Comparison of ENCODE assay signal across 8 cellular contexts in genomic region chr11:119729581-119730346, GRCh38. TPM values are rescaled to one million over a fixed set of nuclear protein-coding genes. Genes with fewer than 3 reads are reported as not detected.
DNase-seq lines count a peak whose midpoint lies in the region; ATAC-seq and TF ChIP-seq lines count a peak whose summit lies in the region.

No MANE protein-coding gene starts in this region.

- H3K4me1 ChIP-seq in MM.1S (ENCODE audit: low read length), result peaks cover 16% of the 10 kb centered on the region; the same call in 1 of the 2 replicates
- H3K4me1 ChIP-seq in skeletal muscle satellite cell (ENCODE audit: control insufficient read depth, insufficient read depth, low read length), result peaks cover 25% of the 10 kb centered on the region

- peak; percentile 9; the same call in 1 of the 2 replicates for TF ChIP-seq CTCF in MM.1S (IDR thresholded peaks at IDR 0.05; ENCODE audit: low read length)
- peak; percentile 22 for TF ChIP-seq CTCF in brain microvascular endothelial cell (IDR thresholded peaks at IDR 0.05; ENCODE audit: low read depth, low read length, missing control alignments)

- H3K27ac ChIP-seq in MM.1S (ENCODE audit: low read length), result peak overlapping the region; percentile 84; the same call in 1 of the 2 replicates
- H3K27ac ChIP-seq in brain microvascular endothelial cell, result no peak overlapping the region

- DNase-seq in DMS153 treated with DMSO at 0.1 percent for 48 hours (lab: John Stamatoyannopoulos, UW; ENCODE audit: unreplicated experiment) (peak; percentile 34), MM.1S (no peak), brain microvascular endothelial cell (peak; percentile 16), iPS-NIHi11 (ENCODE audit: low spot score) (peak; percentile 67), DMS79 (lab: John Stamatoyannopoulos, UW) (no peak), NCI-H82 (lab: John Stamatoyannopoulos, UW) (no peak)

- in situ Hi-C loops in brain microvascular endothelial cell (cut with HindIII; ENCODE audit: low pct_ligation_motif_present, low sequenced_read_pairs), result no loop called here

- H3K36me3 ChIP-seq in MM.1S (replicated peaks; ENCODE audit: insufficient read depth, low read length), result no peaks in the 10 kb centered on the region
- H3K36me3 ChIP-seq in brain microvascular endothelial cell (replicated peaks), result no peaks in the 10 kb centered on the region
- no peaks in the 10 kb centered on the region for H3K36me3 ChIP-seq in skeletal muscle satellite cell (ENCODE audit: insufficient read depth, low read length)

- H3K9ac ChIP-seq in MM.1S (ENCODE audit: low read length) (peak overlapping the region; percentile 82; the same call in 1 of the 2 replicates), skeletal muscle satellite cell (ENCODE audit: low read depth, low read length) (peak overlapping the region; percentile 74)

- 0 out of 2 replicates have a peak, but pooled peaks cover 4% of the 10 kb centered on the region for H4K20me1 ChIP-seq in MM.1S (ENCODE audit: insufficient read depth, low read length)

- no peaks in the 10 kb centered on the region for H3K9me2 ChIP-seq in MM.1S (replicated peaks; ENCODE audit: insufficient read depth, low read length)

- peak; percentile 24 for ATAC-seq in GM21515 (IDR thresholded peaks at IDR 0.05; ENCODE audit: unreplicated experiment)

- H3K9me3 ChIP-seq in MM.1S (replicated peaks; ENCODE audit: insufficient read depth, low read length) (no peaks in the 10 kb centered on the region), skeletal muscle satellite cell (replicated peaks; ENCODE audit: low read length) (no peaks in the 10 kb centered on the region)

- peaks cover 37% of the 10 kb centered on the region for H3K79me2 ChIP-seq in MM.1S (ENCODE audit: low read length)

- H3K4me3 ChIP-seq in MM.1S (ENCODE audit: low read length) (peak overlapping the region; percentile 86), brain microvascular endothelial cell (ENCODE audit: low read depth, low read length) (peak overlapping the region; percentile 67), skeletal muscle satellite cell (ENCODE audit: low read length) (peak overlapping the region; percentile 97)

- peak overlapping the region; percentile 89 for H2AFZ ChIP-seq in MM.1S (ENCODE audit: low read length)

- H3K4me2 ChIP-seq in MM.1S (ENCODE audit: low read depth, low read length), result peak overlapping the region; percentile 97
- peak overlapping the region; percentile 99 for H3K4me2 ChIP-seq in skeletal muscle satellite cell (ENCODE audit: low read length)

- H3K27me3 ChIP-seq in MM.1S (replicated peaks; ENCODE audit: insufficient read depth, low read length), result peaks cover 5% of the 10 kb centered on the region
- no peaks in the 10 kb centered on the region for H3K27me3 ChIP-seq in brain microvascular endothelial cell (replicated peaks)
- no peaks in the 10 kb centered on the region for H3K27me3 ChIP-seq in skeletal muscle satellite cell (ENCODE audit: control insufficient read depth, insufficient read depth, low read length)

- H3F3A ChIP-seq in MM.1S (ENCODE audit: insufficient read depth, low read length), result 0 out of 2 replicates have a peak, but pooled peaks cover 3% of the 10 kb centered on the region

RNA-seq across cellular contexts. Expression of gene NECTIN1, which starts 0.8 kb away (rescaled TPM):
- 2.3 and 3.3 TPM in 2 replicates for total RNA-seq in skeletal muscle satellite cell (2012; rRNA removed)

Comparison
In these comparisons a context has a peak if more than half of its experiments do, and no peak if none do; other contexts are left out.
1. DNase-seq: peak in DMS153 treated with DMSO at 0.1 percent for 48 hours (single experiment), brain microvascular endothelial cell (single experiment) and iPS-NIHi11 (single experiment); none in MM.1S (single experiment), DMS79 (single experiment) and NCI-H82 (single experiment).
2. Peak in every context shown above with its lines, with median percentiles within 50 percentile points of each other: H3K4me3 ChIP-seq.